In genomic region chr1:181264843-181265242, GRCh38 we compare ENCODE assay signal across 28 cellular contexts.
"Had no signal": no experiment of that assay in that cellular context is flagged by ENCODE, and none has a peak within 500 bp of the region (broad histone marks: within the 10 kb centered on the region; RNA-seq: fewer than 3 reads in every experiment).

No MANE protein-coding gene starts in this region.

- H3K27ac ChIP-seq: colonic mucosa, coronary artery, dorsolateral prefrontal cortex, epithelial cell of prostate, esophagus squamous epithelium, foreskin keratinocyte, gastrocnemius medialis, gastroesophageal sphincter, heart left ventricle, heart right ventricle had no signal

- H3K9me3 ChIP-seq: colonic mucosa, esophagus squamous epithelium, gastrocnemius medialis, gastroesophageal sphincter had no signal

- H3K4me3 Mint-ChIP-seq: dendritic cell treated with granulocyte-macrophage colony-stimulating factor and Interleukin-4, amounts not matched to agents 40 ng/mL and 50 ng/mL, for 4 days; effector memory CD8-positive, alpha-beta T cell; endodermal cell had no signal

- H3K4me1 Mint-ChIP-seq: endodermal cell had no signal

- FAIRE-seq: colon, endometrium, endothelial cell of umbilical vein, frontal cortex had no signal

- H3K9me3 Mint-ChIP-seq: dendritic cell treated with granulocyte-macrophage colony-stimulating factor and Interleukin-4, amounts not matched to agents 40 ng/mL and 50 ng/mL, for 4 days; effector memory CD8-positive, alpha-beta T cell had no signal

- H3K4me1 ChIP-seq: colonic mucosa, esophagus squamous epithelium, foreskin keratinocyte, gastrocnemius medialis, gastroesophageal sphincter, heart left ventricle, heart right ventricle had no signal

- H3K27me3 ChIP-seq: colonic mucosa, gastrocnemius medialis, gastroesophageal sphincter had no signal

- H3K27ac Mint-ChIP-seq: dendritic cell treated with granulocyte-macrophage colony-stimulating factor and Interleukin-4, amounts not matched to agents 40 ng/mL and 50 ng/mL, for 4 days; effector memory CD8-positive, alpha-beta T cell; endodermal cell had no signal

- H3K4me3 ChIP-seq: colonic mucosa, coronary artery, dorsolateral prefrontal cortex, esophagus squamous epithelium, gastrocnemius medialis, gastroesophageal sphincter, heart left ventricle, heart right ventricle had no signal

- ATAC-seq: effector memory CD8-positive, alpha-beta T cell; esophagus mucosa; foreskin keratinocyte; gastrocnemius medialis; gastroesophageal sphincter; heart left ventricle; heart right ventricle had no signal

- DNase-seq: colonic mucosa; cortex of kidney; dermis blood vessel endothelial cell; dorsolateral prefrontal cortex; effector CD4-positive, alpha-beta T cell; effector CD8-positive, alpha-beta T cell; effector memory CD4-positive, alpha-beta T cell; effector memory CD8-positive, alpha-beta T cell; endodermal cell; erythroblast; esophagus squamous epithelium; foreskin fibroblast; foreskin keratinocyte; foreskin melanocyte; gastrocnemius medialis; glutamatergic neuron; head of caudate nucleus; heart left ventricle; heart right ventricle had no signal

- H3K36me3 ChIP-seq: colonic mucosa, esophagus squamous epithelium, gastrocnemius medialis, gastroesophageal sphincter, heart left ventricle, heart right ventricle had no signal
